In genomic region chr1:202160377-202160940, GRCh38 we compare ENCODE assay signal across 8 cellular contexts. TPM values are rescaled to one million over a fixed set of nuclear protein-coding genes. Genes with fewer than 3 reads are reported as not detected.
DNase-seq lines count a peak whose midpoint lies in the region; ATAC-seq, FAIRE-seq and TF ChIP-seq lines count a peak whose summit lies in the region.

TSS of gene PTPN7 (minus strand) at chr1:202160602. CDS start at chr1:202159402, 1,200 bp downstream.

- peak within 1 kb of the TSS; percentile 100 for H3K9ac ChIP-seq in GM12878 (ENCODE audit: control insufficient read depth, insufficient read depth, low read length)
- H3K9ac ChIP-seq in rectal smooth muscle tissue (ENCODE audit: low read length) = peak within 1 kb of the TSS; percentile 59

- RAD21 ChIA-PET in GM12878 (lab: Charles Lee; ENCODE audit: unreplicated experiment) = interaction anchor here (0.6 to 2.6 kb wide), 7 partner anchors 17 to 156 kb away, joined by 3 to 11 read pairs (median 5); partner anchors contain the start of genes ARL8A and ELF3

- H3K27ac ChIP-seq in GM12878 (ENCODE audit: control insufficient read depth, insufficient read depth) = peak within 1 kb of the TSS; percentile 97
- H3K27ac ChIP-seq in rectal smooth muscle tissue (ENCODE audit: low read depth, low read length) = no peak within 1 kb of the TSS

- POLR2A ChIA-PET in GM12878 (lab: Charles Lee) = interaction anchor here (0.9 to 3.0 kb wide), 4 partner anchors 13 to 126 kb away, joined by 3 to 15 read pairs (median 4); no protein-coding TSS in a partner anchor

- ATAC-seq in HG02943 (IDR thresholded peaks at IDR 0.05; ENCODE audit: low read depth, unreplicated experiment) (peak; percentile 54), GM12878 (peak; percentile 67)

- DNase-seq in T-helper 9 cell (peak; percentile 63), GM12878 (ENCODE audit: low read depth, low spot score) (peak; percentile 48), MG63 (no peak), inferior parietal cortex (ENCODE audit: extremely low spot score) (no peak), GM03348 (ENCODE audit: low spot score) (no peak)

- peaks cover 35% of the 10 kb centered on the region for H3K79me2 ChIP-seq in GM12878 (ENCODE audit: control insufficient read depth, insufficient read depth, low read length)

- peak; percentile 85 for TF ChIP-seq CTCF in GM12874 (IDR thresholded peaks at IDR 0.05; ENCODE audit: insufficient read depth, low read depth, low read length)
- TF ChIP-seq CTCF in GM12878 (IDR thresholded peaks at IDR 0.05 in 2 of 3, conservative IDR thresholded peaks at IDR 0.05 in 1 of 3; ENCODE audit: control insufficient read depth in 2 of 3, extremely low read depth in 1 of 3, insufficient read depth in 1 of 3, low read depth in 3 of 3, low read length in 3 of 3) = peak; percentile 55 to 79 (median 66)

- H4K20me1 ChIP-seq in GM12878 (ENCODE audit: control insufficient read depth, insufficient read depth) = no peaks in the 10 kb centered on the region

- no TSS peak for BruUV-seq in GM12878 (replicated peaks; lab: Mats Ljungman, UMichigan)

- no peaks in the 10 kb centered on the region for H3K27me3 ChIP-seq in GM12878 (replicated peaks in 1 of 2; ENCODE audit: control insufficient read depth in 2 of 2, insufficient read depth in 2 of 2, low read length in 1 of 2)
- H3K27me3 ChIP-seq in rectal smooth muscle tissue (ENCODE audit: control insufficient read depth, insufficient read depth, low read length) = no peaks in the 10 kb centered on the region
- no peaks in the 10 kb centered on the region for H3K27me3 ChIP-seq in MG63

- TF ChIP-seq EP300 in GM12878 (IDR thresholded peaks at IDR 0.05; ENCODE audit: borderline replicate concordance in 1 of 2, control insufficient read depth in 1 of 2, low read depth in 2 of 2, low read length in 2 of 2) = no peak

- peak within 1 kb of the TSS; percentile 70 for H2AFZ ChIP-seq in GM12878 (ENCODE audit: control insufficient read depth, low read depth, low read length)

- in situ Hi-C loops in GM12878 (cut with MboI) = no loop called here

- FAIRE-seq in GM12878 (lab: Jason Lieb, UNC) = peak; percentile 35

- CTCF ChIA-PET in GM12878 (lab: Yijun Ruan, JAX) = interaction anchor here (0.6 to 9.2 kb wide), 21 partner anchors 8 to 847 kb away, joined by 3 to 171 read pairs (median 4); partner anchors contain the start of genes LGR6, TMEM183A and UBE2T

- H3K4me1 ChIP-seq in GM12878 (ENCODE audit: control insufficient read depth, insufficient read depth, low read length) = peaks cover 58% of the 10 kb centered on the region
- H3K4me1 ChIP-seq in rectal smooth muscle tissue (ENCODE audit: control insufficient read depth, insufficient read depth, low read length) = no peaks in the 10 kb centered on the region

- intact Hi-C loops in GM12878 (cut with micrococcal nuclease; ENCODE audit: unreplicated experiment) = no loop called here

- TF ChIP-seq POLR2A in GM12878 (IDR thresholded peaks at IDR 0.05; ENCODE audit: low read depth, low read length) = peak; percentile 51

- H3K36me3 ChIP-seq in GM12878 (ENCODE audit: control insufficient read depth in 2 of 2, insufficient read depth in 2 of 2, low read length in 1 of 2) (peaks cover 3 to 4% of the 10 kb centered on the region in 2 experiments; a peak in 3 of 4 replicates), rectal smooth muscle tissue (ENCODE audit: control insufficient read depth, insufficient read depth, low read length) (no peaks in the 10 kb centered on the region), MG63 (no peaks in the 10 kb centered on the region)

- H3K4me2 ChIP-seq in GM12878 (ENCODE audit: control insufficient read depth, insufficient read depth) = peak within 1 kb of the TSS; percentile 100

- no peaks in the 10 kb centered on the region for H3K9me3 ChIP-seq in GM12878 (replicated peaks; ENCODE audit: control insufficient read depth, insufficient read depth, low read length)
- H3K9me3 ChIP-seq in MG63 = no peaks in the 10 kb centered on the region

- peak; percentile 42; the same call in 1 of the 2 replicates for TF ChIP-seq RAD21 in GM12878 (IDR thresholded peaks at IDR 0.05; ENCODE audit: insufficient read depth, low read depth, low read length)

- SMC1A ChIA-PET in GM12878 (lab: Charles Lee; ENCODE audit: uncharacterized antibody, unreplicated experiment) = interaction anchor here (0.7 to 2.4 kb wide), 7 partner anchors 13 to 150 kb away, joined by 3 to 11 read pairs (median 3); partner anchors contain the start of genes ARL8A, ELF3 and LGR6

- WGBS in GM12878 (ENCODE audit: insufficient coverage, insufficient replicate concordance, low lambda C conversion rate, missing lambda C conversion rate) = 3% methylated on average over 17 of the region's 17 CpGs

- H3K4me3 ChIP-seq in GM12878 (peak within 1 kb of the TSS; percentile 85), rectal smooth muscle tissue (ENCODE audit: low read length) (peak within 1 kb of the TSS; percentile 64), MG63 (no peak within 1 kb of the TSS)

TF ChIP-seq in GM12878, 131 proteins besides CTCF, POLR2A, EP300 and RAD21 (continues in another document):
- TF ChIP-seq SKIL (IDR thresholded peaks at IDR 0.05; ENCODE audit: low read depth, poor library complexity, severe bottlenecking) (peak; percentile 32), ZBTB11 (CRISPR knock-in tag; IDR thresholded peaks at IDR 0.05) (no peak)

RNA-seq across cellular contexts. Expression of gene PTPN7, which starts in this region (rescaled TPM):
- total RNA-seq in GM12878 (2013; cell fraction: nucleolus; rRNA removed) = 135 and 145 TPM in 2 replicates
- total RNA-seq in GM12878 (2014; rRNA removed) (95.2 and 111 TPM in 2 replicates), GM12878 (2014; rRNA removed; fragmentation: Illumina TruSeq; extraction: Trizol) (61.6 and 78.5 TPM in 2 replicates), GM12878 (2021) (99.8 and 102 TPM in 2 replicates)
- 31.0 TPM for polyA plus RNA-seq in GM12878 (2011; ENCODE audit: low read depth)
- polyA plus RNA-seq in GM12878 (2011; rRNA removed) (74.3 and 91.0 TPM in 2 replicates), GM12878 (2014; fragmentation: Illumina TruSeq; extraction: Trizol) (73.7 and 102 TPM in 2 replicates), GM12878 (2014; fragmentation: Nextera tagmentation; extraction: Ambion mirVana) (10 to 100 TPM in 1 of 2 experiments, 1 to 10 TPM in 1; 7.9 to 14.2 TPM), GM12878 (2014; rRNA removed) (100 and 102 TPM in 2 replicates), GM12878 (2016; fragmentation: Nextera tagmentation; extraction: Ambion mirVana) (100 to 1,000 TPM; 116 to 117 TPM)
- polyA plus RNA-seq in GM12878 (2011; cell fraction: cytosol; rRNA removed) = 168 and 186 TPM in 2 replicates
- polyA plus RNA-seq in GM12878 (2011; cell fraction: nucleus; rRNA removed) = 173 and 188 TPM in 2 replicates
- 48.5 and 49.9 TPM in 2 replicates for polyA plus RNA-seq in GM12878 (2012)
- 97.4 and 135 TPM in 2 replicates for polyA minus RNA-seq in GM12878 (2011; rRNA and poly(A)+ RNA removed)
- 50.4 and 50.5 TPM in 2 replicates for polyA minus RNA-seq in GM12878 (2011; cell fraction: cytosol; rRNA and poly(A)+ RNA removed)
- 50.2 and 85.1 TPM in 2 replicates for polyA minus RNA-seq in GM12878 (2011; cell fraction: nucleus; rRNA and poly(A)+ RNA removed)
- total RNA-seq in MG63 (2014; rRNA removed; shearing (Covaris generic); ENCODE audit: low replicate concordance) = not detected in 2 replicates

Comparison
In these comparisons a context has a peak if more than half of its experiments do, and no peak if none do; other contexts are left out.
1. RNA of gene PTPN7 (total RNA-seq): 61.6 to 145 TPM in GM12878; not detected in MG63; every median in the first group is over 10 times any median in the second.
2. DNase-seq: peak in T-helper 9 cell (single experiment) and GM12878 (single experiment); none in MG63 (single experiment), inferior parietal cortex (single experiment) and GM03348 (single experiment).